In the genomic region with DNA sequence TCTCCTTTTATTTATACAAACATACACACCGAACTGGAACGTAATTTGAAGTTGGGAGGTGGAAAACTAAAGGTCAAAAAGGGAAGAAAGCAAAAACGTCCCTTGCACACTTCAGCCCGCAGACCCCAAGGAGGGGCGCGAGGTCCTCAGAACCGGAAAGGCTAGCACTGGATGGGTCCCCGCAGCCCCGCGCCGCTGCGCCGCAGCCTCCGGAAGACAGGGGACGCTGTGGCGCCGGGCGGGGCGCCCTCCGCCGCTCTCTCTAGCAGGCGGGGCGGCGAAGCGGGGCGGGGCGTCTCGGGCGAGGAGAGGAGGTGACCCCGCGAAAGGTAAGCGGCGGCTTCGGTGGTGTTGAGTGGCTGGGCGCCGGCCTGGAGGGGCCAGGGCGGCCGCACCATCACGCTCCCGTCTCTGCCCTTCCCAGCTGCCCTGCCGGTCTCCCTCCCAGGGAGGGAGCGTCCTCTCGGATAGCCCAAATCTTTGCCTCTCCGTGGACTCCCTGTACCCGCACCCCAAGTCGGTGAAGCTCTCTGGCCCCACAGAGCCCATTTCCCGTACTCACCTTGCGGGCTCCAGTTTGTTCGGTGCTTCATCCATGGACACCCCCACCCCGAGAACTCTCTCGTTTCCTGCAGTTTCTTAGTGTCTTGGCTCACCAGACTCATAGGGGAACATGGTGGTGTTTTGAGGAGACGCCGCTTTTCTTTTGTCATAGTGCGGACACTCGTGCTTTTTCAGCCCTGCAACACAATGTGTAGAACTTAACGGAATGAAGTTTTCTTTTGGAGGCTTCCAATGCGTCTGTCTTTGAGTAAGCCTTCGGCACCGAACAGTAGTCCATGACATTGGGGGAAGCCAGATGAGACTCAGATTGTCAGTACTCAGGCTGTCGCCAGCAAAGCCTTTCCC, we compare ENCODE assay signal across 8 cellular contexts. TPM values are rescaled to one million over a fixed set of nuclear protein-coding genes. Genes with fewer than 3 reads are reported as not detected.
DNase-seq lines count a peak whose midpoint lies in the region; ATAC-seq, FAIRE-seq and TF ChIP-seq lines count a peak whose summit lies in the region.

A gene with protein sequence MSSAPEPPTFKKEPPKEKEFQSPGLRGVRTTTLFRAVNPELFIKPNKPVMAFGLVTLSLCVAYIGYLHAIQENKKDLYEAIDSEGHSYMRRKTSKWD (plus strand): TSS at position 285 of the 909 bp plus-strand sequence. CDS start 14,444 bp downstream, outside the sequence.

- no peaks in the 10 kb centered on the region; the same call in 1 of the 2 replicates for H3K9me2 ChIP-seq in GM23338 (ENCODE audit: insufficient read depth)

- H3K27ac Mint-ChIP-seq in GM23338: peak within 1 kb of the TSS; percentile 96

- H3K27ac ChIP-seq in GM23338 (ENCODE audit: low read depth): peak within 1 kb of the TSS; percentile 85

- H3K4me3 ChIP-seq in GM23338: peak within 1 kb of the TSS; percentile 99

- H3K36me3 Mint-ChIP-seq in GM23338 (ENCODE audit: low read depth): peaks cover 13% of the 10 kb centered on the region

- H3K4me1 ChIP-seq in GM23338 (ENCODE audit: insufficient read depth): no peaks in the 10 kb centered on the region

- DNase-seq in G401 (ENCODE audit: low spot score) (peak; percentile 81), GM23338 (ENCODE audit: low spot score) (peak; percentile 96), Kasumi-1 (lab: John Stamatoyannopoulos, UW) (peak; percentile 65 to 66), SHP77 (lab: John Stamatoyannopoulos, UW) (peak; percentile 71 to 79), activated gamma-delta T cell treated with Interleukin-2 at 50 U/mL for 16 hours (peak; percentile 81), frontal cortex (ENCODE audit: low spot score in 2 of 2) (peak; percentile 77 to 88), non-pigmented ciliary epithelial cell (ENCODE audit: low read depth) (peak; percentile 9)

- peak within 1 kb of the TSS; percentile 94 for H2AFZ ChIP-seq in GM23338

- peak within 1 kb of the TSS; percentile 99 for H3K4me3 Mint-ChIP-seq in GM23338

- peaks cover 15% of the 10 kb centered on the region for H3K9me3 Mint-ChIP-seq in GM23338

- H3K36me3 ChIP-seq in GM23338 (ENCODE audit: insufficient read depth): no peaks in the 10 kb centered on the region; the same call in 1 of the 2 replicates

- no peak for FAIRE-seq in frontal cortex (lab: Jason Lieb, UNC)

- H3K4me2 ChIP-seq in GM23338: peak within 1 kb of the TSS; percentile 95

- no peaks in the 10 kb centered on the region for H3K27me3 ChIP-seq in GM23338 (ENCODE audit: insufficient read depth)

- peak; percentile 99 for ATAC-seq in GM23338

- H3K4me1 Mint-ChIP-seq in GM23338: peaks cover 7% of the 10 kb centered on the region; the same call in 2 of the 3 replicates

- H3K27me3 Mint-ChIP-seq in GM23338 (ENCODE audit: insufficient read depth, low read depth, poor library complexity): peaks cover 2% of the 10 kb centered on the region

- TF ChIP-seq CTCF in GM23338 (conservative IDR thresholded peaks at IDR 0.05; ENCODE audit: low read depth in 2 of 2) (peak; percentile 89 to 94), subcutaneous adipose tissue (IDR thresholded peaks at IDR 0.05; ENCODE audit: low read depth) (no peak)

- H3K79me2 ChIP-seq in GM23338 (replicated peaks; ENCODE audit: insufficient read depth): peaks cover 42% of the 10 kb centered on the region

- in situ Hi-C loops in G401 (cut with HindIII; ENCODE audit: low sequenced_read_pairs): no loop called here

- no peaks in the 10 kb centered on the region for H4K20me1 ChIP-seq in GM23338 (replicated peaks; ENCODE audit: insufficient read depth)

- no peaks in the 10 kb centered on the region for H3F3A ChIP-seq in GM23338 (replicated peaks; ENCODE audit: low read depth)

TF ChIP-seq in GM23338, 12 proteins besides CTCF, POLR2A, EP300 and RAD21:
- TF ChIP-seq, protein P1, sequence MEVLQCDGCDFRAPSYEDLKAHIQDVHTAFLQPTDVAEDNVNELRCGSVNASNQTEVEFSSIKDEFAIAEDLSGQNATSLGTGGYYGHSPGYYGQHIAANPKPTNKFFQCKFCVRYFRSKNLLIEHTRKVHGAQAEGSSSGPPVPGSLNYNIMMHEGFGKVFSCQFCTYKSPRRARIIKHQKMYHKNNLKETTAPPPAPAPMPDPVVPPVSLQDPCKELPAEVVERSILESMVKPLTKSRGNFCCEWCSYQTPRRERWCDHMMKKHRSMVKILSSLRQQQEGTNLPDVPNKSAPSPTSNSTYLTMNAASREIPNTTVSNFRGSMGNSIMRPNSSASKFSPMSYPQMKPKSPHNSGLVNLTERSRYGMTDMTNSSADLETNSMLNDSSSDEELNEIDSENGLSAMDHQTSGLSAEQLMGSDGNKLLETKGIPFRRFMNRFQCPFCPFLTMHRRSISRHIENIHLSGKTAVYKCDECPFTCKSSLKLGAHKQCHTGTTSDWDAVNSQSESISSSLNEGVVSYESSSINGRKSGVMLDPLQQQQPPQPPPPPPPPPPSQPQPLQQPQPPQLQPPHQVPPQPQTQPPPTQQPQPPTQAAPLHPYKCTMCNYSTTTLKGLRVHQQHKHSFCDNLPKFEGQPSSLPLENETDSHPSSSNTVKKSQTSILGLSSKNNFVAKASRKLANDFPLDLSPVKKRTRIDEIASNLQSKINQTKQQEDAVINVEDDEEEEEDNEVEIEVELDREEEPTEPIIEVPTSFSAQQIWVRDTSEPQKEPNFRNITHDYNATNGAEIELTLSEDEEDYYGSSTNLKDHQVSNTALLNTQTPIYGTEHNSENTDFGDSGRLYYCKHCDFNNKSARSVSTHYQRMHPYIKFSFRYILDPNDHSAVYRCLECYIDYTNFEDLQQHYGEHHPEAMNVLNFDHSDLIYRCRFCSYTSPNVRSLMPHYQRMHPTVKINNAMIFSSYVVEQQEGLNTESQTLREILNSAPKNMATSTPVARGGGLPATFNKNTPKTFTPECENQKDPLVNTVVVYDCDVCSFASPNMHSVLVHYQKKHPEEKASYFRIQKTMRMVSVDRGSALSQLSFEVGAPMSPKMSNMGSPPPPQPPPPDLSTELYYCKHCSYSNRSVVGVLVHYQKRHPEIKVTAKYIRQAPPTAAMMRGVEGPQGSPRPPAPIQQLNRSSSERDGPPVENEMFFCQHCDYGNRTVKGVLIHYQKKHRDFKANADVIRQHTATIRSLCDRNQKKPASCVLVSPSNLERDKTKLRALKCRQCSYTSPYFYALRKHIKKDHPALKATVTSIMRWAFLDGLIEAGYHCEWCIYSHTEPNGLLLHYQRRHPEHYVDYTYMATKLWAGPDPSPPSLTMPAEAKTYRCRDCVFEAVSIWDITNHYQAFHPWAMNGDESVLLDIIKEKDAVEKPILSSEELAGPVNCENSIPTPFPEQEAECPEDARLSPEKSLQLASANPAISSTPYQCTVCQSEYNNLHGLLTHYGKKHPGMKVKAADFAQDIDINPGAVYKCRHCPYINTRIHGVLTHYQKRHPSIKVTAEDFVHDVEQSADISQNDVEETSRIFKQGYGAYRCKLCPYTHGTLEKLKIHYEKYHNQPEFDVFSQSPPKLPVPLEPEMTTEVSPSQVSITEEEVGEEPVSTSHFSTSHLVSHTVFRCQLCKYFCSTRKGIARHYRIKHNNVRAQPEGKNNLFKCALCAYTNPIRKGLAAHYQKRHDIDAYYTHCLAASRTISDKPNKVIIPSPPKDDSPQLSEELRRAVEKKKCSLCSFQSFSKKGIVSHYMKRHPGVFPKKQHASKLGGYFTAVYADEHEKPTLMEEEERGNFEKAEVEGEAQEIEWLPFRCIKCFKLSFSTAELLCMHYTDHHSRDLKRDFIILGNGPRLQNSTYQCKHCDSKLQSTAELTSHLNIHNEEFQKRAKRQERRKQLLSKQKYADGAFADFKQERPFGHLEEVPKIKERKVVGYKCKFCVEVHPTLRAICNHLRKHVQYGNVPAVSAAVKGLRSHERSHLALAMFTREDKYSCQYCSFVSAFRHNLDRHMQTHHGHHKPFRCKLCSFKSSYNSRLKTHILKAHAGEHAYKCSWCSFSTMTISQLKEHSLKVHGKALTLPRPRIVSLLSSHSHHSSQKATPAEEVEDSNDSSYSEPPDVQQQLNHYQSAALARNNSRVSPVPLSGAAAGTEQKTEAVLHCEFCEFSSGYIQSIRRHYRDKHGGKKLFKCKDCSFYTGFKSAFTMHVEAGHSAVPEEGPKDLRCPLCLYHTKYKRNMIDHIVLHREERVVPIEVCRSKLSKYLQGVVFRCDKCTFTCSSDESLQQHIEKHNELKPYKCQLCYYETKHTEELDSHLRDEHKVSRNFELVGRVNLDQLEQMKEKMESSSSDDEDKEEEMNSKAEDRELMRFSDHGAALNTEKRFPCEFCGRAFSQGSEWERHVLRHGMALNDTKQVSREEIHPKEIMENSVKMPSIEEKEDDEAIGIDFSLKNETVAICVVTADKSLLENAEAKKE (CRISPR knock-in tag; IDR thresholded peaks at IDR 0.05): no peak
- TF ChIP-seq POLR2AphosphoS5 (IDR thresholded peaks at IDR 0.05; ENCODE audit: low read depth) (peak; percentile 93), EZH2 (IDR thresholded peaks at IDR 0.05; ENCODE audit: low read depth, unreplicated experiment) (no peak), CREB1 (CRISPR knock-in tag; IDR thresholded peaks at IDR 0.05; ENCODE audit: low read depth) (peak; percentile 54)
- TF ChIP-seq, protein P2, sequence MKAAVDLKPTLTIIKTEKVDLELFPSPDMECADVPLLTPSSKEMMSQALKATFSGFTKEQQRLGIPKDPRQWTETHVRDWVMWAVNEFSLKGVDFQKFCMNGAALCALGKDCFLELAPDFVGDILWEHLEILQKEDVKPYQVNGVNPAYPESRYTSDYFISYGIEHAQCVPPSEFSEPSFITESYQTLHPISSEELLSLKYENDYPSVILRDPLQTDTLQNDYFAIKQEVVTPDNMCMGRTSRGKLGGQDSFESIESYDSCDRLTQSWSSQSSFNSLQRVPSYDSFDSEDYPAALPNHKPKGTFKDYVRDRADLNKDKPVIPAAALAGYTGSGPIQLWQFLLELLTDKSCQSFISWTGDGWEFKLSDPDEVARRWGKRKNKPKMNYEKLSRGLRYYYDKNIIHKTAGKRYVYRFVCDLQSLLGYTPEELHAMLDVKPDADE (IDR thresholded peaks at IDR 0.05): peak; percentile 53; the same call in 1 of the 2 replicates

RNA-seq across cellular contexts. Expression of the gene that starts here (rescaled TPM):
- total RNA-seq in G401 (2014; rRNA removed; shearing (Covaris generic)): 9.0 TPM in 2 replicates
- 8.9 and 11.4 TPM in 2 replicates for total RNA-seq in GM23338 (2014; rRNA removed; shearing (Covaris generic))
- 23.5 and 27.8 TPM in 2 replicates for polyA plus RNA-seq in GM23338 (2016; fragmentation: Nextera tagmentation; extraction: Ambion mirVana)
- total RNA-seq in frontal cortex: 29.8 TPM
- 10 to 100 TPM; 10.1 to 14.5 (median 13.2) TPM for total RNA-seq in subcutaneous adipose tissue

Comparison
In these comparisons a context has a peak if more than half of its experiments do, and no peak if none do; other contexts are left out.
1. Peak in every context shown above with its lines: DNase-seq, ATAC-seq, H3K4me3 ChIP-seq and H3K27ac ChIP-seq.
2. DNase-seq: peak in every context shown above with its lines; median percentile 96 in GM23338; 82 in frontal cortex; 81 in G401; 81 in activated gamma-delta T cell treated with Interleukin-2 at 50 U/mL for 16 hours; 75 in SHP77; 66 in Kasumi-1; 9 in non-pigmented ciliary epithelial cell.